In the genomic region with DNA sequence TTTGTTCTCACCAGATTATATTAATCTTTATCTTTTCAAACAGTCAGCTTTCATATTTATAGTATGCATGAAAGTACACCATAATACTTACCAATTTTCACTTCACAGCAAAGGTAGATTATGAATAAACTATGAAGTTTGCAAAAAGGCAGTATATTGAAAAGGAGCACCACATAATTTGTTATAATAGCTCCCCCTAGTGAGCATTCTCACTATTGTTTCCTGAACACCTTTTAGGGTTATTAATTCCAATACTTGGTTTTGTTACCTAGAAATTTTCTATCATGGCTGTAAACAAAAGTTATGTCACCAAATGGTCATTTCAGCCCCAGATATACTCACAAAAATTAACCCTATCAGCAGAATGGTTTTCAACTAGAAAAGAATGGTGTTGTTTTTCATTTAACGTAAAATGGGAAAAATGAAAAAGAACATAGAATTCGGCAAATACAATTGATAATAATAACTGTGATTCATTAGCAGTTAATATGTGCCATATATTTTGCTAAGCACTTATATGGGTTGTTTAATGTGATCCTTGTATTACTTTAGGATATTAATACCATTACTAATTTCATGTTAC, we compare ENCODE assay signal across 9 cellular contexts. TPM values are rescaled to one million over a fixed set of nuclear protein-coding genes. Genes with fewer than 3 reads are reported as not detected.
DNase-seq lines count a peak whose midpoint lies in the region; ATAC-seq, FAIRE-seq and TF ChIP-seq lines count a peak whose summit lies in the region.
"Had no signal": no experiment of that assay in that cellular context is flagged by ENCODE, and none has a peak within 500 bp of the region (broad histone marks: within the 10 kb centered on the region; RNA-seq: fewer than 3 reads in every experiment).

No MANE protein-coding gene starts in this region.

- no peak overlapping the region for H3K27ac ChIP-seq in ascending aorta
- no peak overlapping the region for H3K27ac ChIP-seq in liver (ENCODE audit: low read depth in 1 of 2, low read length in 2 of 2)

- H3K4me1 Mint-ChIP-seq in activated naive CD8-positive, alpha-beta T cell treated with anti-CD3 and anti-CD28 coated beads, Interleukin-2, amount 50 U/mL, for 24 hours: no peaks in the 10 kb centered on the region

- H3K4me3 ChIP-seq in ascending aorta (no peak overlapping the region), liver (ENCODE audit: low read depth in 1 of 3, low read length in 3 of 3) (no peak overlapping the region)
- H3K4me3 ChIP-seq: HAP-1 had no signal

- WGBS in liver: 97% methylated on average over 2 of the region's 2 CpGs

- no peaks in the 10 kb centered on the region for H3K36me3 Mint-ChIP-seq in activated naive CD8-positive, alpha-beta T cell treated with anti-CD3 and anti-CD28 coated beads, Interleukin-2, amount 50 U/mL, for 24 hours (ENCODE audit: low read depth)

- H3K9ac ChIP-seq in liver (ENCODE audit: low read depth in 1 of 2, low read length in 2 of 2): no peak overlapping the region

- FAIRE-seq in A204.1 (lab: Jason Lieb, UNC): peak; percentile 82

- peaks cover 0 to 7% of the 10 kb centered on the region in 2 donors for H3K9me3 ChIP-seq in ascending aorta
- H3K9me3 ChIP-seq in liver (ENCODE audit: control insufficient read depth in 4 of 4, low read length in 3 of 4): no peaks in the 10 kb centered on the region
- H3K9me3 ChIP-seq: HAP-1 had no signal

- H3K27me3 ChIP-seq in ascending aorta (no peaks in the 10 kb centered on the region), liver (ENCODE audit: control insufficient read depth in 4 of 4, insufficient read depth in 4 of 4, low read length in 3 of 4) (no peaks in the 10 kb centered on the region)

- intact Hi-C loops in ascending aorta (cut with DNase I): no loop called here

- DNase-seq in GM10266 (ENCODE audit: extremely low spot score) (peak; percentile 28), LHCN-M2 (ENCODE audit: low read depth) (peak; percentile 14), ascending aorta (ENCODE audit: low spot score in 2 of 2) (no peak), NCI-H226 (no peak)
- DNase-seq in activated CD4-positive, alpha-beta T cell treated with anti-CD3 and anti-CD28 coated beads, Interleukin-2, amount 50 U/mL, for 4 hours: no peak
- no peak for DNase-seq in activated naive CD8-positive, alpha-beta T cell treated with anti-CD3 and anti-CD28 coated beads, Interleukin-2, amount 50 U/mL, for 24 hours

- H3K27ac Mint-ChIP-seq in activated naive CD8-positive, alpha-beta T cell treated with anti-CD3 and anti-CD28 coated beads, Interleukin-2, amount 50 U/mL, for 24 hours: no peak overlapping the region

- H3K4me1 ChIP-seq in ascending aorta (no peaks in the 10 kb centered on the region), liver (ENCODE audit: control insufficient read depth in 4 of 4, insufficient read depth in 4 of 4, low read length in 3 of 4) (no peaks in the 10 kb centered on the region)
- H3K4me1 ChIP-seq: HAP-1 had no signal

- H3K9me3 Mint-ChIP-seq in activated naive CD8-positive, alpha-beta T cell treated with anti-CD3 and anti-CD28 coated beads, Interleukin-2, amount 50 U/mL, for 24 hours: no peaks in the 10 kb centered on the region

- no peak for ATAC-seq in activated naive CD8-positive, alpha-beta T cell treated with anti-CD3 and anti-CD28 coated beads, Interleukin-2, amount 50 U/mL, for 24 hours

- peak; percentile 56 to 66 for TF ChIP-seq RAD21 in liver (IDR thresholded peaks at IDR 0.05)

- H3K36me3 ChIP-seq in ascending aorta: no peaks in the 10 kb centered on the region
- H3K36me3 ChIP-seq in liver (ENCODE audit: control insufficient read depth in 4 of 4, insufficient read depth in 3 of 4, low read depth in 1 of 4, low read length in 3 of 4): no peaks in the 10 kb centered on the region
- H3K36me3 ChIP-seq: HAP-1 had no signal

- TF ChIP-seq CTCF in GM10266 (IDR thresholded peaks at IDR 0.05; ENCODE audit: control insufficient read depth, insufficient read depth, low read depth, missing control alignments) (peak; percentile 43), ascending aorta (IDR thresholded peaks at IDR 0.05) (peak in 2 of 3 experiments; percentile 41 to 51), liver (IDR thresholded peaks at IDR 0.05; ENCODE audit: low read depth, low read length, missing input control) (peak; percentile 46)

- peaks cover 11% of the 10 kb centered on the region for H3K27me3 Mint-ChIP-seq in activated naive CD8-positive, alpha-beta T cell treated with anti-CD3 and anti-CD28 coated beads, Interleukin-2, amount 50 U/mL, for 24 hours

- H3K4me3 Mint-ChIP-seq in activated naive CD8-positive, alpha-beta T cell treated with anti-CD3 and anti-CD28 coated beads, Interleukin-2, amount 50 U/mL, for 24 hours: no peak overlapping the region

TF ChIP-seq in liver, 16 proteins besides CTCF, POLR2A, EP300 and RAD21:
- TF ChIP-seq, protein P1, sequence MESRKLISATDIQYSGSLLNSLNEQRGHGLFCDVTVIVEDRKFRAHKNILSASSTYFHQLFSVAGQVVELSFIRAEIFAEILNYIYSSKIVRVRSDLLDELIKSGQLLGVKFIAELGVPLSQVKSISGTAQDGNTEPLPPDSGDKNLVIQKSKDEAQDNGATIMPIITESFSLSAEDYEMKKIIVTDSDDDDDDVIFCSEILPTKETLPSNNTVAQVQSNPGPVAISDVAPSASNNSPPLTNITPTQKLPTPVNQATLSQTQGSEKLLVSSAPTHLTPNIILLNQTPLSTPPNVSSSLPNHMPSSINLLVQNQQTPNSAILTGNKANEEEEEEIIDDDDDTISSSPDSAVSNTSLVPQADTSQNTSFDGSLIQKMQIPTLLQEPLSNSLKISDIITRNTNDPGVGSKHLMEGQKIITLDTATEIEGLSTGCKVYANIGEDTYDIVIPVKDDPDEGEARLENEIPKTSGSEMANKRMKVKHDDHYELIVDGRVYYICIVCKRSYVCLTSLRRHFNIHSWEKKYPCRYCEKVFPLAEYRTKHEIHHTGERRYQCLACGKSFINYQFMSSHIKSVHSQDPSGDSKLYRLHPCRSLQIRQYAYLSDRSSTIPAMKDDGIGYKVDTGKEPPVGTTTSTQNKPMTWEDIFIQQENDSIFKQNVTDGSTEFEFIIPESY (IDR thresholded peaks at IDR 0.05): no peak
- TF ChIP-seq FOXA1 (IDR thresholded peaks at IDR 0.05) (no peak), TAF1 (conservative IDR thresholded peaks at IDR 0.05) (no peak), SP1 (IDR thresholded peaks at IDR 0.05) (no peak), NR2F2 (IDR thresholded peaks at IDR 0.05) (no peak), FOXA2 (IDR thresholded peaks at IDR 0.05) (no peak), HNF4G (IDR thresholded peaks at IDR 0.05) (no peak), YY1 (IDR thresholded peaks at IDR 0.05) (no peak), GABPA (IDR thresholded peaks at IDR 0.05 in 1 of 2, conservative IDR thresholded peaks at IDR 0.05 in 1 of 2) (no peak), EGR1 (IDR thresholded peaks at IDR 0.05; ENCODE audit: low read depth in 2 of 2) (no peak), HNF4A (conservative IDR thresholded peaks at IDR 0.05) (no peak), JUND (IDR thresholded peaks at IDR 0.05) (no peak), RXRA (IDR thresholded peaks at IDR 0.05) (no peak)
- TF ChIP-seq, protein P2, sequence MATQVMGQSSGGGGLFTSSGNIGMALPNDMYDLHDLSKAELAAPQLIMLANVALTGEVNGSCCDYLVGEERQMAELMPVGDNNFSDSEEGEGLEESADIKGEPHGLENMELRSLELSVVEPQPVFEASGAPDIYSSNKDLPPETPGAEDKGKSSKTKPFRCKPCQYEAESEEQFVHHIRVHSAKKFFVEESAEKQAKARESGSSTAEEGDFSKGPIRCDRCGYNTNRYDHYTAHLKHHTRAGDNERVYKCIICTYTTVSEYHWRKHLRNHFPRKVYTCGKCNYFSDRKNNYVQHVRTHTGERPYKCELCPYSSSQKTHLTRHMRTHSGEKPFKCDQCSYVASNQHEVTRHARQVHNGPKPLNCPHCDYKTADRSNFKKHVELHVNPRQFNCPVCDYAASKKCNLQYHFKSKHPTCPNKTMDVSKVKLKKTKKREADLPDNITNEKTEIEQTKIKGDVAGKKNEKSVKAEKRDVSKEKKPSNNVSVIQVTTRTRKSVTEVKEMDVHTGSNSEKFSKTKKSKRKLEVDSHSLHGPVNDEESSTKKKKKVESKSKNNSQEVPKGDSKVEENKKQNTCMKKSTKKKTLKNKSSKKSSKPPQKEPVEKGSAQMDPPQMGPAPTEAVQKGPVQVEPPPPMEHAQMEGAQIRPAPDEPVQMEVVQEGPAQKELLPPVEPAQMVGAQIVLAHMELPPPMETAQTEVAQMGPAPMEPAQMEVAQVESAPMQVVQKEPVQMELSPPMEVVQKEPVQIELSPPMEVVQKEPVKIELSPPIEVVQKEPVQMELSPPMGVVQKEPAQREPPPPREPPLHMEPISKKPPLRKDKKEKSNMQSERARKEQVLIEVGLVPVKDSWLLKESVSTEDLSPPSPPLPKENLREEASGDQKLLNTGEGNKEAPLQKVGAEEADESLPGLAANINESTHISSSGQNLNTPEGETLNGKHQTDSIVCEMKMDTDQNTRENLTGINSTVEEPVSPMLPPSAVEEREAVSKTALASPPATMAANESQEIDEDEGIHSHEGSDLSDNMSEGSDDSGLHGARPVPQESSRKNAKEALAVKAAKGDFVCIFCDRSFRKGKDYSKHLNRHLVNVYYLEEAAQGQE (IDR thresholded peaks at IDR 0.05): no peak
- TF ChIP-seq, protein P3, sequence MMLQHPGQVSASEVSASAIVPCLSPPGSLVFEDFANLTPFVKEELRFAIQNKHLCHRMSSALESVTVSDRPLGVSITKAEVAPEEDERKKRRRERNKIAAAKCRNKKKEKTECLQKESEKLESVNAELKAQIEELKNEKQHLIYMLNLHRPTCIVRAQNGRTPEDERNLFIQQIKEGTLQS (IDR thresholded peaks at IDR 0.05): no peak
- TF ChIP-seq, protein P4, sequence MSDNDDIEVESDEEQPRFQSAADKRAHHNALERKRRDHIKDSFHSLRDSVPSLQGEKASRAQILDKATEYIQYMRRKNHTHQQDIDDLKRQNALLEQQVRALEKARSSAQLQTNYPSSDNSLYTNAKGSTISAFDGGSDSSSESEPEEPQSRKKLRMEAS (IDR thresholded peaks at IDR 0.05): no peak

RNA-seq across cellular contexts. Expression of a gene that starts 30.2 kb away (rescaled TPM):
- total RNA-seq in LHCN-M2 (2014; rRNA removed): 0.86 and 1.7 TPM in 2 replicates
- polyA plus RNA-seq in LHCN-M2 (2012): 0.84 TPM
- total RNA-seq in ascending aorta: not detected
- under 1 TPM in 1 of 2 donors, not detected in 1; 0.05 TPM for total RNA-seq in liver
- polyA plus RNA-seq in liver: not detected

RNA-seq across cellular contexts. Expression of a gene that starts 53.7 kb away (rescaled TPM):
- total RNA-seq in LHCN-M2 (2014; rRNA removed): 0.17 and 0.38 TPM in 2 replicates
- polyA plus RNA-seq in LHCN-M2 (2012): 0.10 TPM
- total RNA-seq in ascending aorta: 0.11 TPM
- total RNA-seq in liver: 1 to 10 TPM in 1 of 2 donors, under 1 TPM in 1; 0.56 to 3.6 TPM
- under 1 TPM; 0.70 to 0.85 TPM for polyA plus RNA-seq in liver

Comparison
In these comparisons a context has a peak if more than half of its experiments do, and no peak if none do; other contexts are left out.
1. DNase-seq: peak in GM10266 (single experiment) and LHCN-M2 (single experiment); none in ascending aorta (0 of 2), activated CD4-positive, alpha-beta T cell treated with anti-CD3 and anti-CD28 coated beads, Interleukin-2, amount 50 U/mL, for 4 hours (0 of 2), activated naive CD8-positive, alpha-beta T cell treated with anti-CD3 and anti-CD28 coated beads, Interleukin-2, amount 50 U/mL, for 24 hours (single experiment) and NCI-H226 (single experiment).
2. Peak in every context shown above with its lines, with median percentiles within 50 percentile points of each other: CTCF ChIP-seq.